In the genomic region with DNA sequence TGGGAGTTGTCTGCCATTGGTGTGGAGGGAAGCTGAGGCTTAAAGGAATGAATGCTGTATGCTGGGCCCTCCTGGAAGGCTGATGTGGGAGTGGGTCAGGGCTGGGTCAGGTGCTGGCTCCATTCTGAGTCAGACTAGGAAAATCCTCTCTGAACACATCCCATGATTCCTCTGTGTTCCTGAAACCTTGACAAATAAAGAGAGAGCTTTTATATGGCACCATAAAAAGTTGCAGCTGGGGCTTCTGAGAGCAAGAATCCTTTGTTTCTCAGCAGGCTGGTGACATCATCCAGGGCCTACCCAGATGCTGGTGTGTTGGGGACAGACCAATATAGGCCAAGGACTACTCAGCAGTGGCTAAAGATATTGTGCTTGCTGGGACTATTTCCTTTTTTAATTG, we compare ENCODE assay signal across 16 cellular contexts. TPM values are rescaled to one million over a fixed set of nuclear protein-coding genes. Genes with fewer than 3 reads are reported as not detected.
DNase-seq lines count a peak whose midpoint lies in the region; ATAC-seq, FAIRE-seq and TF ChIP-seq lines count a peak whose summit lies in the region.
"Had no signal": no experiment of that assay in that cellular context is flagged by ENCODE, and none has a peak within 500 bp of the region (broad histone marks: within the 10 kb centered on the region; RNA-seq: fewer than 3 reads in every experiment).

No MANE protein-coding gene starts in this region.

- H3K4me1 ChIP-seq in hepatocyte (ENCODE audit: insufficient read depth) (peaks cover 7% of the 10 kb centered on the region), upper lobe of left lung (no peaks in the 10 kb centered on the region)
- H3K4me1 ChIP-seq: left lung, tibial nerve had no signal

- H3K9me3 ChIP-seq in hepatocyte (ENCODE audit: low read depth) (no peaks in the 10 kb centered on the region), upper lobe of left lung (no peaks in the 10 kb centered on the region)
- H3K9me3 ChIP-seq: left lung, tibial nerve had no signal

- H3K27ac ChIP-seq in hepatocyte = peak overlapping the region; percentile 92
- H3K27ac ChIP-seq in upper lobe of left lung = no peak overlapping the region
- H3K27ac ChIP-seq: left lung had no signal

- FAIRE-seq in urothelium cell line (lab: Jason Lieb, UNC) = no peak

- no peaks in the 10 kb centered on the region for H3K9me2 ChIP-seq in hepatocyte (replicated peaks; ENCODE audit: insufficient read depth)

- H3K4me3 ChIP-seq in hepatocyte = no peak overlapping the region
- no peak overlapping the region for H3K4me3 ChIP-seq in upper lobe of left lung
- H3K4me3 ChIP-seq: left lung, tibial nerve had no signal

- no peaks in the 10 kb centered on the region for H4K20me1 ChIP-seq in hepatocyte (ENCODE audit: insufficient read depth, poor library complexity, severe bottlenecking)

- no peak overlapping the region for H2AFZ ChIP-seq in hepatocyte

- ATAC-seq in upper lobe of left lung (ENCODE audit: low FRiP score in 2 of 2) = no peak
- ATAC-seq: activated CD8-positive, alpha-beta T cell treated with anti-CD3 and anti-CD28 coated beads for 36 hours; left lung had no signal

- no peaks in the 10 kb centered on the region for H3K79me2 ChIP-seq in hepatocyte

- TF ChIP-seq CTCF in hepatocyte (IDR thresholded peaks at IDR 0.05; ENCODE audit: poor library complexity) (no peak), upper lobe of left lung (IDR thresholded peaks at IDR 0.05) (no peak)

- H3K27me3 ChIP-seq in hepatocyte = no peaks in the 10 kb centered on the region
- H3K27me3 ChIP-seq in upper lobe of left lung = no peaks in the 10 kb centered on the region
- H3K27me3 ChIP-seq: tibial nerve had no signal

- TF ChIP-seq EP300 in upper lobe of left lung (IDR thresholded peaks at IDR 0.05) = no peak

- peak; percentile 49 for DNase-seq in NCI-H82 (lab: John Stamatoyannopoulos, UW)
- DNase-seq in NCI-H82 treated with DMSO at 0.1 percent for 48 hours (lab: John Stamatoyannopoulos, UW; ENCODE audit: unreplicated experiment) = no peak
- peak; percentile 5 for DNase-seq in SW480 (ENCODE audit: low spot score)
- peak; percentile 77 for DNase-seq in hepatocyte (ENCODE audit: low spot score)
- peak; percentile 19 for DNase-seq in urothelium cell line (ENCODE audit: low spot score)
- DNase-seq in activated CD4-positive, alpha-beta T cell treated with anti-CD3 and anti-CD28 coated beads for 48 hours = no peak
- DNase-seq in stimulated activated naive CD4-positive, alpha-beta T cell treated with Interleukin-2 at 50 U/mL for 16 hours (lab: John Stamatoyannopoulos, UW) = no peak
- DNase-seq in upper lobe of left lung = no peak
- DNase-seq: activated CD8-positive, alpha-beta T cell treated with anti-CD3 and anti-CD28 coated beads for 36 hours; activated naive CD4-positive, alpha-beta T cell treated with anti-CD3 and anti-CD28 coated beads, Interleukin-2, amount 50 U/mL, for 16 hours; KBM-7; left lung; NCI-H187 treated with DMSO at 0.1 percent for 48 hours; OCI-M1; T-helper 2 cell had no signal

- H3K4me2 ChIP-seq in hepatocyte = no peak overlapping the region

- H3K36me3 ChIP-seq in hepatocyte (replicated peaks; ENCODE audit: insufficient read depth, low read depth) (no peaks in the 10 kb centered on the region), upper lobe of left lung (no peaks in the 10 kb centered on the region)
- H3K36me3 ChIP-seq: left lung, tibial nerve had no signal

- TF ChIP-seq POLR2A in upper lobe of left lung (IDR thresholded peaks at IDR 0.05) = no peak

RNA-seq across cellular contexts. Expression of a gene that starts 27.8 kb away (rescaled TPM):
- total RNA-seq in hepatocyte (1.0 and 2.2 TPM in 2 replicates), upper lobe of left lung (10 to 100 TPM in 1 of 6 donors, 1 to 10 TPM in 5; 5.5 to 16.8 (median 6.9) TPM)
- polyA plus RNA-seq in hepatocyte = 0.75 and 1.7 TPM in 2 replicates
- total RNA-seq: activated CD8-positive, alpha-beta T cell treated with anti-CD3 and anti-CD28 coated beads for 36 hours had no signal

Comparison
In these comparisons a context has a peak if more than half of its experiments do, and no peak if none do; other contexts are left out.
1. DNase-seq: peak in NCI-H82 (single experiment), SW480 (single experiment), hepatocyte (single experiment) and urothelium cell line (single experiment); none in NCI-H82 treated with DMSO at 0.1 percent for 48 hours (single experiment), activated CD4-positive, alpha-beta T cell treated with anti-CD3 and anti-CD28 coated beads for 48 hours (single experiment), stimulated activated naive CD4-positive, alpha-beta T cell treated with Interleukin-2 at 50 U/mL for 16 hours (single experiment) and upper lobe of left lung (0 of 2).